Comparison of ENCODE assay signal across 8 cellular contexts in genomic region chr18:62486290-62486964, GRCh38. TPM values are rescaled to one million over a fixed set of nuclear protein-coding genes. Genes with fewer than 3 reads are reported as not detected.
DNase-seq lines count a peak whose midpoint lies in the region; ATAC-seq and TF ChIP-seq lines count a peak whose summit lies in the region.
"Had no signal": no experiment of that assay in that cellular context is flagged by ENCODE, and none has a peak within 500 bp of the region (broad histone marks: within the 10 kb centered on the region; RNA-seq: fewer than 3 reads in every experiment).

No MANE protein-coding gene starts in this region.

- no peaks in the 10 kb centered on the region for H3F3A ChIP-seq in GM23338 (replicated peaks; ENCODE audit: low read depth)

- TF ChIP-seq CTCF in GM23338 (conservative IDR thresholded peaks at IDR 0.05; ENCODE audit: low read depth in 2 of 2) (no peak), body of pancreas (IDR thresholded peaks at IDR 0.05) (no peak), A673 (conservative IDR thresholded peaks at IDR 0.05; ENCODE audit: low read depth, low read length) (no peak)

- no TSS peak for BruUV-seq in A673 (replicated peaks; lab: Mats Ljungman, UMichigan)

- no peaks in the 10 kb centered on the region for H3K36me3 Mint-ChIP-seq in GM23338 (ENCODE audit: low read depth)

- H3K4me3 Mint-ChIP-seq in GM23338 = no peak overlapping the region

- H3K79me2 ChIP-seq in GM23338 (replicated peaks; ENCODE audit: insufficient read depth) = no peaks in the 10 kb centered on the region

- CTCF ChIA-PET in A673 (lab: Charles Lee) = no interaction called here

- POLR2A ChIA-PET in A673 (lab: Charles Lee; ENCODE audit: low non-redundant PET) = no interaction called here

- H3K9me3 Mint-ChIP-seq in GM23338 = no peaks in the 10 kb centered on the region; the same call in 2 of the 3 replicates

- H3K27me3 ChIP-seq in GM23338 (ENCODE audit: insufficient read depth) (no peaks in the 10 kb centered on the region), body of pancreas (no peaks in the 10 kb centered on the region), aorta (ENCODE audit: control insufficient read depth in 1 of 2, insufficient read depth in 2 of 2, low read length in 1 of 2) (no peaks in the 10 kb centered on the region), A673 (replicated peaks; ENCODE audit: insufficient read depth, low read depth, low read length, poor library complexity) (no peaks in the 10 kb centered on the region)

- H3K27ac ChIP-seq in GM23338 (ENCODE audit: low read depth) (no peak overlapping the region), body of pancreas (no peak overlapping the region), aorta (ENCODE audit: low read depth in 1 of 2, low read length in 2 of 2) (no peak overlapping the region), A673 (ENCODE audit: low read depth, low read length, poor library complexity, severe bottlenecking) (no peak overlapping the region)
- H3K27ac ChIP-seq: HL-60 had no signal

- no peak overlapping the region for H3K4me2 ChIP-seq in GM23338

- H3K4me3 ChIP-seq in GM23338 (no peak overlapping the region), body of pancreas (no peak overlapping the region), aorta (ENCODE audit: low read length in 2 of 2) (no peak overlapping the region), A673 (ENCODE audit: low read depth, low read length, poor library complexity, severe bottlenecking) (no peak overlapping the region)

- ATAC-seq in GM23338 (no peak; the same call in 2 of the 3 replicates), body of pancreas (peak; percentile 69), GM18870 (IDR thresholded peaks at IDR 0.05; ENCODE audit: unreplicated experiment) (no peak), aorta (ENCODE audit: low FRiP score) (no peak)

- H3K27me3 Mint-ChIP-seq in GM23338 (ENCODE audit: insufficient read depth, low read depth, poor library complexity) = peaks cover 1% of the 10 kb centered on the region

- no peaks in the 10 kb centered on the region for H3K4me1 ChIP-seq in GM23338 (ENCODE audit: insufficient read depth)
- peaks cover 7% of the 10 kb centered on the region for H3K4me1 ChIP-seq in body of pancreas
- peaks cover 0 to 1% of the 10 kb centered on the region in 2 donors for H3K4me1 ChIP-seq in aorta (ENCODE audit: control insufficient read depth in 1 of 2, insufficient read depth in 2 of 2, low read length in 2 of 2)
- no peaks in the 10 kb centered on the region for H3K4me1 ChIP-seq in A673 (ENCODE audit: insufficient read depth, low read length, poor library complexity, severe bottlenecking)

- no peaks in the 10 kb centered on the region for H3K36me3 ChIP-seq in GM23338 (ENCODE audit: insufficient read depth)
- H3K36me3 ChIP-seq in body of pancreas (replicated peaks in 1 of 2; ENCODE audit: insufficient read depth in 1 of 2, low read depth in 2 of 2) = no peaks in the 10 kb centered on the region
- no peaks in the 10 kb centered on the region for H3K36me3 ChIP-seq in aorta (ENCODE audit: control insufficient read depth in 1 of 2, insufficient read depth in 2 of 2, low read length in 1 of 2)
- H3K36me3 ChIP-seq in A673 (ENCODE audit: insufficient read depth, low read length, poor library complexity, severe bottlenecking) = no peaks in the 10 kb centered on the region

- DNase-seq in GM23338 (ENCODE audit: low spot score) (no peak), NCI-H1105 treated with DMSO at 0.1 percent for 48 hours (lab: John Stamatoyannopoulos, UW) (peak; percentile 67), body of pancreas (peak; percentile 27 to 69 (median 46)), aorta (no peak), A673 (ENCODE audit: low spot score) (no peak)
- peak; percentile 65 for DNase-seq in stimulated activated CD4-positive, alpha-beta T cell treated with anti-CD3 and anti-CD28 coated beads, Interleukin-1b, Interleukin-23, amount 100 ng/mL, for 48 hours

- intact Hi-C loops in body of pancreas (cut with DNase I) (no loop called here), aorta (cut with DNase I) (no loop called here), A673 (cut with micrococcal nuclease; ENCODE audit: unreplicated experiment) (no loop called here)

- no peaks in the 10 kb centered on the region for H3K9me2 ChIP-seq in GM23338 (ENCODE audit: insufficient read depth)

- peak overlapping the region; percentile 61; the same call in 1 of the 2 replicates for H2AFZ ChIP-seq in GM23338

- H3K4me1 Mint-ChIP-seq in GM23338 = peaks cover 4% of the 10 kb centered on the region; the same call in 1 of the 3 replicates

- no peaks in the 10 kb centered on the region for H3K9me3 ChIP-seq in body of pancreas
- no peaks in the 10 kb centered on the region for H3K9me3 ChIP-seq in aorta (ENCODE audit: control insufficient read depth, low read length)
- peaks cover 2% of the 10 kb centered on the region for H3K9me3 ChIP-seq in A673 (ENCODE audit: low read depth, low read length, poor library complexity, severe bottlenecking)

- no peak overlapping the region for H3K27ac Mint-ChIP-seq in GM23338

- H4K20me1 ChIP-seq in GM23338 (replicated peaks; ENCODE audit: insufficient read depth) = no peaks in the 10 kb centered on the region

- 45 to 50% methylated on average over 4 of the region's 4 CpGs for WGBS in body of pancreas, 2 donors
- 78 to 80% methylated on average over 4 of the region's 4 CpGs for WGBS in aorta, 2 donors

- TF ChIP-seq POLR2A in body of pancreas (IDR thresholded peaks at IDR 0.05) = no peak

TF ChIP-seq in GM23338, 12 proteins besides CTCF, POLR2A, EP300 and RAD21:
- TF ChIP-seq CREB1 (CRISPR knock-in tag; IDR thresholded peaks at IDR 0.05; ENCODE audit: low read depth) (no peak), ZNF462 (CRISPR knock-in tag; IDR thresholded peaks at IDR 0.05) (no peak), ZNF331 (CRISPR knock-in tag; IDR thresholded peaks at IDR 0.05; ENCODE audit: low read depth) (no peak)

RNA-seq across cellular contexts. Expression of gene ZCCHC2, which starts 36.4 kb away (rescaled TPM):
- total RNA-seq in GM23338 (2014; rRNA removed; shearing (Covaris generic)) = 14.4 and 15.4 TPM in 2 replicates
- polyA plus RNA-seq in GM23338 (2016; fragmentation: Nextera tagmentation; extraction: Ambion mirVana) = 4.9 and 5.4 TPM in 2 replicates
- total RNA-seq in body of pancreas = 10 to 100 TPM; 10.4 to 14.2 TPM
- total RNA-seq in aorta = 10 to 100 TPM; 33.5 to 34.7 TPM
- 1 to 10 TPM; 6.9 to 7.0 TPM for polyA plus RNA-seq in aorta
- 11.5 and 12.3 TPM in 2 replicates for total RNA-seq in A673 (2021)

Comparison
In these comparisons a context has a peak if more than half of its experiments do, and no peak if none do; other contexts are left out.
1. DNase-seq: peak in NCI-H1105 treated with DMSO at 0.1 percent for 48 hours (single experiment), body of pancreas (4 of 4) and stimulated activated CD4-positive, alpha-beta T cell treated with anti-CD3 and anti-CD28 coated beads, Interleukin-1b, Interleukin-23, amount 100 ng/mL, for 48 hours (single experiment); none in GM23338 (single experiment), aorta (0 of 2) and A673 (single experiment).